ENCODE assay signal across 20 cellular contexts in genomic region chr1:240597153-240597745, GRCh38. TPM values are rescaled to one million over a fixed set of nuclear protein-coding genes. Genes with fewer than 3 reads are reported as not detected.
DNase-seq lines count a peak whose midpoint lies in the region; ATAC-seq lines count a peak whose summit lies in the region.
"Had no signal": no experiment of that assay in that cellular context is flagged by ENCODE, and none has a peak within 500 bp of the region (broad histone marks: within the 10 kb centered on the region; RNA-seq: fewer than 3 reads in every experiment).

No MANE protein-coding gene starts in this region.

- H3K9me3 Mint-ChIP-seq in activated naive CD4-positive, alpha-beta T cell treated with anti-CD3 and anti-CD28 coated beads, Interleukin-2, amount 10 ng/mL, durations not matched to agents 7 days and 5 days = no peaks in the 10 kb centered on the region
- H3K9me3 Mint-ChIP-seq: activated T-cell treated with anti-CD3 and anti-CD28 coated beads, Interleukin-2, amount 50 U/mL, for 4 hours had no signal

- H2AK5ac ChIP-seq in mesenchymal stem cell (ENCODE audit: low read length, severe bottlenecking) = no peak overlapping the region

- H3K9me3 ChIP-seq in ectodermal cell (ENCODE audit: control insufficient read depth, low read length) = no peaks in the 10 kb centered on the region
- no peaks in the 10 kb centered on the region for H3K9me3 ChIP-seq in mesenchymal stem cell (ENCODE audit: control insufficient read depth, low read length)
- no peaks in the 10 kb centered on the region for H3K9me3 ChIP-seq in skeletal muscle tissue (ENCODE audit: control insufficient read depth in 3 of 3, low read length in 3 of 3)

- H3K4me1 ChIP-seq in ectodermal cell (ENCODE audit: control insufficient read depth, insufficient read depth, low read length) (peaks cover 11% of the 10 kb centered on the region), mesenchymal stem cell (ENCODE audit: control insufficient read depth, insufficient read depth, low read depth, low read length) (no peaks in the 10 kb centered on the region), skeletal muscle tissue (ENCODE audit: control insufficient read depth in 3 of 3, insufficient read depth in 3 of 3, low read length in 3 of 3) (peaks cover 0 to 11% (median 0%) of the 10 kb centered on the region in 3 donors)

- no peak overlapping the region for H2BK5ac ChIP-seq in mesenchymal stem cell (ENCODE audit: low read depth, low read length, poor library complexity, severe bottlenecking)

- CTCF ChIA-PET in activated naive CD4-positive, alpha-beta T cell treated with anti-CD3 and anti-CD28 coated beads, Interleukin-2, amount 10 ng/mL, durations not matched to agents 7 days and 5 days (lab: Charles Lee) = interaction anchor here (1.6 kb wide), 1 partner anchor 11 kb away, joined by 5 read pairs; no protein-coding TSS in a partner anchor

- no peaks in the 10 kb centered on the region for H3K79me1 ChIP-seq in mesenchymal stem cell (replicated peaks; ENCODE audit: low read length, poor library complexity, severe bottlenecking)

- no peak overlapping the region for H3K14ac ChIP-seq in mesenchymal stem cell (ENCODE audit: low read length in 2 of 2)

- no peak overlapping the region for H3K4ac ChIP-seq in mesenchymal stem cell (ENCODE audit: low read depth in 1 of 2, low read length in 2 of 2)

- WGBS in ectodermal cell, 2 experiments = 81 to 86% methylated on average over 12 of the region's 12 CpGs
- WGBS in mesenchymal stem cell = 89% methylated on average over 7 of the region's 12 CpGs

- ATAC-seq in GM19467 (IDR thresholded peaks at IDR 0.05; ENCODE audit: unreplicated experiment) = no peak
- ATAC-seq in GM21360 (IDR thresholded peaks at IDR 0.05; ENCODE audit: unreplicated experiment) = no peak
- ATAC-seq: activated T-cell treated with anti-CD3 and anti-CD28 coated beads, Interleukin-2, amount 50 U/mL, for 4 hours had no signal

- no peak overlapping the region for H3K23ac ChIP-seq in mesenchymal stem cell (ENCODE audit: low read length in 2 of 2)

- no peak overlapping the region for H4K91ac ChIP-seq in mesenchymal stem cell (ENCODE audit: low read length)

- no peak overlapping the region for H3K18ac ChIP-seq in mesenchymal stem cell (ENCODE audit: low read depth in 1 of 2, low read length in 2 of 2)

- H3K36me3 ChIP-seq in ectodermal cell (ENCODE audit: control insufficient read depth, insufficient read depth, low read length) (no peaks in the 10 kb centered on the region), mesenchymal stem cell (ENCODE audit: control insufficient read depth in 1 of 2, insufficient read depth in 2 of 2, low read depth in 1 of 2, low read length in 2 of 2) (peaks cover 0 to 42% of the 10 kb centered on the region in 2 experiments), skeletal muscle tissue (ENCODE audit: control insufficient read depth in 3 of 3, insufficient read depth in 3 of 3, low read length in 3 of 3) (no peaks in the 10 kb centered on the region)

- no peaks in the 10 kb centered on the region for H3K27me3 ChIP-seq in ectodermal cell (ENCODE audit: control insufficient read depth, insufficient read depth, low read length, poor library complexity, severe bottlenecking)
- no peaks in the 10 kb centered on the region for H3K27me3 ChIP-seq in mesenchymal stem cell (ENCODE audit: control insufficient read depth in 1 of 2, insufficient read depth in 1 of 2, low read length in 2 of 2)
- no peaks in the 10 kb centered on the region for H3K27me3 ChIP-seq in skeletal muscle tissue (ENCODE audit: control insufficient read depth in 3 of 3, insufficient read depth in 3 of 3, low read length in 3 of 3)

- H3K27ac Mint-ChIP-seq in activated naive CD4-positive, alpha-beta T cell treated with anti-CD3 and anti-CD28 coated beads, Interleukin-2, amount 10 ng/mL, durations not matched to agents 7 days and 5 days = no peak overlapping the region
- H3K27ac Mint-ChIP-seq: CD4-positive, alpha-beta T cell had no signal

- H3K27ac ChIP-seq in ectodermal cell (ENCODE audit: insufficient read depth, low read depth, low read length, poor library complexity, severe bottlenecking) (peak overlapping the region; percentile 11), mesenchymal stem cell (ENCODE audit: low read length, poor library complexity, severe bottlenecking) (no peak overlapping the region), skeletal muscle tissue (ENCODE audit: low read depth, low read length) (peak overlapping the region; percentile 48)

- no peak overlapping the region for H2BK15ac ChIP-seq in mesenchymal stem cell (ENCODE audit: low read depth, poor library complexity, severe bottlenecking)

- no peaks in the 10 kb centered on the region for H3K36me3 Mint-ChIP-seq in activated naive CD4-positive, alpha-beta T cell treated with anti-CD3 and anti-CD28 coated beads, Interleukin-2, amount 10 ng/mL, durations not matched to agents 7 days and 5 days

- H3K9ac ChIP-seq in mesenchymal stem cell (ENCODE audit: low read length) (peak overlapping the region; percentile 76), skeletal muscle tissue (ENCODE audit: low read depth in 1 of 3, low read length in 3 of 3) (peak overlapping the region in 2 of 3 donors; percentile 0 to 39)

- H3K4me1 Mint-ChIP-seq in activated naive CD4-positive, alpha-beta T cell treated with anti-CD3 and anti-CD28 coated beads, Interleukin-2, amount 10 ng/mL, durations not matched to agents 7 days and 5 days = no peaks in the 10 kb centered on the region

- H3K27me3 Mint-ChIP-seq in activated naive CD4-positive, alpha-beta T cell treated with anti-CD3 and anti-CD28 coated beads, Interleukin-2, amount 10 ng/mL, durations not matched to agents 7 days and 5 days = no peaks in the 10 kb centered on the region
- H3K27me3 Mint-ChIP-seq: CD4-positive, alpha-beta T cell had no signal

- H3K4me3 ChIP-seq in ectodermal cell (ENCODE audit: insufficient read depth, low read depth, low read length) (no peak overlapping the region), mesenchymal stem cell (ENCODE audit: insufficient read depth in 1 of 2, low read depth in 1 of 2, low read length in 2 of 2) (peak overlapping the region in 1 of 2 experiments; percentile 66), skeletal muscle tissue (ENCODE audit: low read length in 3 of 3) (peak overlapping the region in 2 of 3 donors; percentile 32 to 39)

- no peak overlapping the region for H2AFZ ChIP-seq in mesenchymal stem cell (ENCODE audit: low read depth, low read length)

- DNase-seq in HCEC 1CT (peak; percentile 11), mesenchymal stem cell (no peak), 8988T (no peak)
- DNase-seq in activated naive CD4-positive, alpha-beta T cell treated with anti-CD3 and anti-CD28 coated beads, Interleukin-2, amount 10 ng/mL, durations not matched to agents 7 days and 5 days = no peak
- DNase-seq: activated CD4-positive, CD25-positive, alpha-beta regulatory T cell treated with anti-CD3 and anti-CD28 coated beads, Interleukin-2, amount 50 U/mL, for 72 hours; activated T-cell treated with anti-CD3 and anti-CD28 coated beads, Interleukin-2, amount 50 U/mL, for 4 hours; amniotic stem cell; CD4-positive, alpha-beta T cell; effector memory CD4-positive, alpha-beta T cell; GDM1; NCI-H1048; NCI-H2227 treated with DMSO at 0.1 percent for 48 hours; stimulated activated CD4-positive, alpha-beta T cell treated with anti-CD3 and anti-CD28 coated beads, Interleukin-4, amount 100 ng/mL, for 4 hours; stimulated activated naive CD4-positive, alpha-beta T cell treated with Interleukin-2 at 50 U/mL for 16 hours; SW 1271 had no signal

- H2BK120ac ChIP-seq in mesenchymal stem cell (ENCODE audit: low read depth, low read length) = no peak overlapping the region

- H4K8ac ChIP-seq in mesenchymal stem cell (ENCODE audit: low read length) = no peak overlapping the region

- no peak overlapping the region for H3K4me3 Mint-ChIP-seq in activated naive CD4-positive, alpha-beta T cell treated with anti-CD3 and anti-CD28 coated beads, Interleukin-2, amount 10 ng/mL, durations not matched to agents 7 days and 5 days
- H3K4me3 Mint-ChIP-seq: activated T-cell treated with anti-CD3 and anti-CD28 coated beads, Interleukin-2, amount 50 U/mL, for 4 hours; CD4-positive, alpha-beta T cell had no signal

- H2BK12ac ChIP-seq in mesenchymal stem cell (ENCODE audit: low read length in 2 of 2) = peak overlapping the region in 1 of 2 experiments; percentile 28

- no peak overlapping the region for H3K4me2 ChIP-seq in mesenchymal stem cell (ENCODE audit: low read length, poor library complexity, severe bottlenecking)

RNA-seq across cellular contexts. Expression of gene GREM2, which starts 14.7 kb away (rescaled TPM):
- 0.15 TPM for polyA plus RNA-seq in ectodermal cell (2013, experiment 1 of 4)
- polyA plus RNA-seq in ectodermal cell (2013, experiment 2 of 4) = 0.11 TPM
- 0.43 TPM for polyA plus RNA-seq in ectodermal cell (2013, experiment 3 of 4)
- polyA plus RNA-seq in ectodermal cell (2013, experiment 4 of 4) = 0.53 TPM
- polyA plus RNA-seq in mesenchymal stem cell (2013, experiment 1 of 2) = 2.2 TPM
- 2.2 TPM for polyA plus RNA-seq in mesenchymal stem cell (2013, experiment 2 of 2)
- 2.6 TPM for total RNA-seq in skeletal muscle tissue
- total RNA-seq: activated T-cell treated with anti-CD3 and anti-CD28 coated beads, Interleukin-2, amount 50 U/mL, for 4 hours; lung microvascular endothelial cell had no signal
